8 cellular contexts compared by ENCODE assay signal in genomic region chr1:226108935-226109828, GRCh38.
A peak's percentile ranks its signal among the peaks of the same experiment; 100 is the strongest.
DNase-seq lines count a peak whose midpoint lies in the region; ATAC-seq and TF ChIP-seq lines count a peak whose summit lies in the region.

No MANE protein-coding gene starts in this region.

- H3K36me3 ChIP-seq in Loucy (ENCODE audit: insufficient read depth, low read length) (no peaks in the 10 kb centered on the region), mucosa of rectum (ENCODE audit: control insufficient read depth in 2 of 2, insufficient read depth in 2 of 2, low read length in 2 of 2) (no peaks in the 10 kb centered on the region)

- peak overlapping the region; percentile 96 for H3K27ac Mint-ChIP-seq in dendritic cell treated with granulocyte-macrophage colony-stimulating factor and Interleukin-4, amounts not matched to agents 40 ng/mL and 50 ng/mL, for 4 days

- peak overlapping the region; percentile 82 for H3K4me3 Mint-ChIP-seq in dendritic cell treated with granulocyte-macrophage colony-stimulating factor and Interleukin-4, amounts not matched to agents 40 ng/mL and 50 ng/mL, for 4 days

- H3K27me3 Mint-ChIP-seq in dendritic cell treated with granulocyte-macrophage colony-stimulating factor and Interleukin-4, amounts not matched to agents 40 ng/mL and 50 ng/mL, for 4 days = peaks cover 9% of the 10 kb centered on the region

- no peaks in the 10 kb centered on the region for H3K9me2 ChIP-seq in Loucy (replicated peaks; ENCODE audit: low read depth, low read length)

- ATAC-seq in GM19328 (IDR thresholded peaks at IDR 0.05; ENCODE audit: unreplicated experiment) = peak; percentile 1
- ATAC-seq in HG03460 (IDR thresholded peaks at IDR 0.05; ENCODE audit: unreplicated experiment) = no peak

- peak overlapping the region; percentile 65 for H3K4me2 ChIP-seq in Loucy (ENCODE audit: low read depth, low read length, poor library complexity, severe bottlenecking)

- no peaks in the 10 kb centered on the region for H3K27me3 ChIP-seq in Loucy (ENCODE audit: insufficient read depth, low read length, poor library complexity, severe bottlenecking)
- no peaks in the 10 kb centered on the region for H3K27me3 ChIP-seq in mucosa of rectum (ENCODE audit: control insufficient read depth in 2 of 2, insufficient read depth in 2 of 2, low read length in 2 of 2)

- DNase-seq in GF-D8 (lab: John Stamatoyannopoulos, UW) (no peak), HK-2 (ENCODE audit: unreplicated experiment) (no peak)
- no peak for DNase-seq in activated CD8-positive, alpha-beta memory T cell treated with anti-CD3 and anti-CD28 coated beads for 24 hours

- H3F3A ChIP-seq in Loucy (ENCODE audit: low read depth) = peaks cover 3% of the 10 kb centered on the region; the same call in 1 of the 2 replicates

- TF ChIP-seq CTCF in Loucy (conservative IDR thresholded peaks at IDR 0.05; ENCODE audit: low read length) = no peak

- intact Hi-C loops in dendritic cell treated with granulocyte-macrophage colony-stimulating factor and Interleukin-4, amounts not matched to agents 40 ng/mL and 50 ng/mL, for 4 days (cut with micrococcal nuclease) = loop anchor here (1.0 to 2.0 kb wide), 2 partner anchors 12 to 26 kb away; no protein-coding TSS in a partner anchor

- H2AFZ ChIP-seq in Loucy (ENCODE audit: low read length) = peak overlapping the region; percentile 18; the same call in 1 of the 2 replicates

- no peaks in the 10 kb centered on the region for H3K36me3 Mint-ChIP-seq in dendritic cell treated with granulocyte-macrophage colony-stimulating factor and Interleukin-4, amounts not matched to agents 40 ng/mL and 50 ng/mL, for 4 days (ENCODE audit: low read depth)

- peaks cover 42% of the 10 kb centered on the region for H3K4me1 Mint-ChIP-seq in dendritic cell treated with granulocyte-macrophage colony-stimulating factor and Interleukin-4, amounts not matched to agents 40 ng/mL and 50 ng/mL, for 4 days (ENCODE audit: low read depth)

- H3K9ac ChIP-seq in Loucy (ENCODE audit: low read depth, low read length, poor library complexity, severe bottlenecking) (no peak overlapping the region), mucosa of rectum (ENCODE audit: low read depth in 1 of 2, low read length in 2 of 2) (peak overlapping the region; percentile 77 to 81)

- H3K4me1 ChIP-seq in Loucy (ENCODE audit: insufficient read depth, low read length, poor library complexity, severe bottlenecking) = peaks cover 19% of the 10 kb centered on the region
- H3K4me1 ChIP-seq in mucosa of rectum (ENCODE audit: control insufficient read depth in 2 of 2, insufficient read depth in 2 of 2, low read length in 2 of 2) = peaks cover 13 to 14% of the 10 kb centered on the region in 2 donors

- H3K9me3 Mint-ChIP-seq in dendritic cell treated with granulocyte-macrophage colony-stimulating factor and Interleukin-4, amounts not matched to agents 40 ng/mL and 50 ng/mL, for 4 days = no peaks in the 10 kb centered on the region

- H3K79me2 ChIP-seq in Loucy (ENCODE audit: insufficient read depth, low read length) = peaks cover 5% of the 10 kb centered on the region; the same call in 1 of the 2 replicates

- no peaks in the 10 kb centered on the region for H4K20me1 ChIP-seq in Loucy (ENCODE audit: insufficient read depth, low read length, poor library complexity, severe bottlenecking)

- H3K4me3 ChIP-seq in Loucy (ENCODE audit: low read length, poor library complexity, severe bottlenecking) (peak overlapping the region; percentile 57), mucosa of rectum (ENCODE audit: low read length in 2 of 2) (peak overlapping the region; percentile 72 to 80)

- H3K9me3 ChIP-seq in Loucy (ENCODE audit: insufficient read depth, low read depth, low read length) = no peaks in the 10 kb centered on the region
- no peaks in the 10 kb centered on the region for H3K9me3 ChIP-seq in mucosa of rectum (ENCODE audit: control insufficient read depth in 2 of 2, low read length in 2 of 2)

- H3K27ac ChIP-seq in mucosa of rectum (ENCODE audit: low read depth in 2 of 2, low read length in 2 of 2) = peak overlapping the region; percentile 93 to 96
